ENCODE assay signal across 1 cellular context in the genomic region with DNA sequence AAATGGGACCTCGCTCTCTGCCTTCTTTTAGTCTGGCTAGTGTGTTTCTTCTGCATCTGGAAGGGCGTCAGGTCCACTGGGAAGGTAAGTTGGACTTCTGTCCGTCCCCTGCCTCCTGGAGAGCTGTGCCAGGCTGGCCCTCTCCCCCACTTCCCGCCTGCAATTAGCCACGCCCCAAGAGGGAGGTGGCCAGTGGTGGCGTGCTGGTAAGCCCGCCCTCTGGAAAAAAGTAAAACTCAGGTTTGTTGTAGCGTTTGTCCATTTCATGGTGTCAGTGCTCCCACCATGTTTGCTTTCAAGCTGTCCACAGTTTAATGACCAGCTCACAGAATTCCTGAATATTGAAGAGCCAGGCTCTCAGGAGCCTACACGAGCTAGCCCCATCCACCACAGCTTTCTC.
TF ChIP-seq lines count a peak whose summit lies in the region.

No MANE protein-coding gene starts in this region.

TF ChIP-seq in endothelial cell of umbilical vein, 7 proteins besides CTCF, POLR2A, EP300 and RAD21:
- TF ChIP-seq, protein P1, sequence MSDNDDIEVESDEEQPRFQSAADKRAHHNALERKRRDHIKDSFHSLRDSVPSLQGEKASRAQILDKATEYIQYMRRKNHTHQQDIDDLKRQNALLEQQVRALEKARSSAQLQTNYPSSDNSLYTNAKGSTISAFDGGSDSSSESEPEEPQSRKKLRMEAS (IDR thresholded peaks at IDR 0.05; ENCODE audit: insufficient read depth, insufficient read length), result no peak
- TF ChIP-seq GATA2 (IDR thresholded peaks at IDR 0.05; ENCODE audit: insufficient read depth, insufficient read length, low read depth, low read length), result no peak
- no peak for TF ChIP-seq POLR2AphosphoS5 (IDR thresholded peaks at IDR 0.05; ENCODE audit: insufficient read depth, low read depth, low read length)
- TF ChIP-seq EZH2 (IDR thresholded peaks at IDR 0.05; ENCODE audit: borderline replicate concordance, low read depth, low read length, severe bottlenecking), result no peak
- TF ChIP-seq FOS (IDR thresholded peaks at IDR 0.05; ENCODE audit: borderline replicate concordance, insufficient read depth, low read length), result no peak
- no peak for TF ChIP-seq JUN (IDR thresholded peaks at IDR 0.05; ENCODE audit: borderline replicate concordance, insufficient read depth, insufficient read length, low read depth)
- no peak for TF ChIP-seq MYC (IDR thresholded peaks at IDR 0.05; ENCODE audit: low read depth, low read length)
